In the genomic region with DNA sequence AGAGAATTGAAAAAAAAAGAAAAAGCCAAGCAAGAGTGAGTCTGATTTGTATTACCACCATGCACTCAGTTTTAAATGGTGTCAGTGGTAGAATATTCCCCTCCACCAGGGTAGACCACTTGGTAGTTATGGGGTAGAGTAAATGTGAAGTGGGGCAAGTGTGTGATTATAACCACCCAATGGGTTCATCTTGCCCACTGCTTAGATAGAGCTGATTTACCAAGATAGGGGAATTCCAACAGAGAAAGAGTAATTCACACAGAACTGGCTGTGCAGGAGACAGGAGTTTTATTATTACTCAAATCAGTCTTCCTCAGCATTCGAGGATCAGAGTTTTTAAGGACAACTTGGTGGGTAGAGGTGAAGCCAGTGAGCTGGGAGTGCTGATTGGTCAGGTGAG, we compare ENCODE assay signal across 28 cellular contexts.
"Had no signal": no experiment of that assay in that cellular context is flagged by ENCODE, and none has a peak within 500 bp of the region (broad histone marks: within the 10 kb centered on the region; RNA-seq: fewer than 3 reads in every experiment).

No MANE protein-coding gene starts in this region.

- H3K4me3 ChIP-seq: hepatocyte, left ventricle myocardium inferior, lung, neural progenitor cell, ovary, right atrium auricular region, right lobe of liver, smooth muscle cell, suprapubic skin, thoracic aorta, tibial artery, uterus had no signal

- H3K27ac ChIP-seq: hepatocyte, left ventricle myocardium inferior, neural progenitor cell, neutrophil, ovary, right atrium auricular region, right lobe of liver, suprapubic skin, thoracic aorta, tibial artery, uterus had no signal

- H3K27ac Mint-ChIP-seq: mesothelial cell of epicardium; naive B cell; natural killer cell; nephron progenitor cell; neural progenitor cell; progenitor cell of endocrine pancreas; stimulated activated memory B cell treated with anti-CD40 and anti-IgM and Interleukin-4, amounts not matched to agents 10 μg/mL and 1 μg/mL and 100 μg/mL, for 72 hours; type B pancreatic cell had no signal

- H3K4me2 ChIP-seq: hepatocyte, neural progenitor cell, smooth muscle cell had no signal

- H3K9ac ChIP-seq: neural progenitor cell had no signal

- H3K36me3 Mint-ChIP-seq: neural progenitor cell; stimulated activated memory B cell treated with anti-CD40 and anti-IgM and Interleukin-4, amounts not matched to agents 10 μg/mL and 1 μg/mL and 100 μg/mL, for 72 hours had no signal

- H3K4me3 Mint-ChIP-seq: mesothelial cell of epicardium; naive B cell; natural killer cell; nephron progenitor cell; neural progenitor cell; stimulated activated memory B cell treated with anti-CD40 and anti-IgM and Interleukin-4, amounts not matched to agents 10 μg/mL and 1 μg/mL and 100 μg/mL, for 72 hours; type B pancreatic cell had no signal

- H3K4me1 ChIP-seq: left ventricle myocardium inferior, right atrium auricular region, right lobe of liver, suprapubic skin, uterus had no signal

- H3K27me3 Mint-ChIP-seq: progenitor cell of endocrine pancreas, type B pancreatic cell had no signal

- ATAC-seq: natural killer cell; right lobe of liver; stimulated activated memory B cell treated with anti-CD40 and anti-IgM and Interleukin-4, amounts not matched to agents 10 μg/mL and 1 μg/mL and 100 μg/mL, for 72 hours had no signal

- DNase-seq: islet precursor cell; left ventricle myocardium inferior; mesendoderm; naive B cell; natural killer cell; nephron progenitor cell; occipital lobe; ovary; right lobe of liver; stimulated activated CD4-positive, alpha-beta T cell treated with anti-CD3 and anti-CD28 coated beads, Interleukin-1b, Interleukin-23, amount 100 ng/mL, for 48 hours; stimulated activated CD4-positive, alpha-beta T cell treated with anti-CD3 and anti-CD28 coated beads, Interleukin-2, amount 100 ng/mL, for 48 hours; stimulated activated CD4-positive, alpha-beta T cell treated with anti-CD3 and anti-CD28 coated beads, Interleukin-4, amount 100 ng/mL, for 4 hours; stimulated activated CD8-positive, alpha-beta memory T cell treated with anti-CD3 and anti-CD28 coated beads, Interleukin-4, amount 100 ng/mL, for 48 hours; stimulated activated naive CD4-positive, alpha-beta T cell treated with Interleukin-2 at 50 U/mL for 16 hours; tibial artery; uterus had no signal

- H3K79me2 ChIP-seq: hepatocyte had no signal

- H3K4me1 Mint-ChIP-seq: mesothelial cell of epicardium; naive B cell; stimulated activated memory B cell treated with anti-CD40 and anti-IgM and Interleukin-4, amounts not matched to agents 10 μg/mL and 1 μg/mL and 100 μg/mL, for 72 hours had no signal

- H3K27me3 ChIP-seq: hepatocyte, neural progenitor cell, neutrophil, ovary, right atrium auricular region, right lobe of liver, tibial artery, uterus had no signal

- H3K36me3 ChIP-seq: left ventricle myocardium inferior, neural progenitor cell, neutrophil, ovary, right atrium auricular region, right lobe of liver, suprapubic skin, thoracic aorta, tibial artery, uterus had no signal

- H2AFZ ChIP-seq: hepatocyte, neural progenitor cell had no signal

- H3K9me3 ChIP-seq: neutrophil, right lobe of liver, thoracic aorta, uterus had no signal
